Comparison of ENCODE assay signal across 1 cellular context in the genomic region with DNA sequence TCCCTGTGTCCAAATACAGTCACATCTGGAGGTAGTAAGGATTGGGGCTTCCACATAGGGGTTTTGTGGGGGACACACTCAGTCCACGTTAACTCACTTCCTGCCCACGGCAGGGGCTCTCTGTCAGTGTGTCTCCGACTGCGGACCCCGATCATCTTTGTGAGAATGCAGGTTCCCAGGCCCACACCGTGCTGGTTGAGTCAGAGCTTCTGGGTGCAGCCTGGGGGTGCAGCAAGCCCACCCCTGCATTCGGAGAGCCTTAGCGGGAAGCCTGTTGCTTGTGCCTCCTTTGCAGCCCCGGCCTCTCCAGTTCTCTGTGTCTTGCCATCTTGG.
TF ChIP-seq lines count a peak whose summit lies in the region.

No MANE protein-coding gene starts in this region.

TF ChIP-seq in K562, 482 proteins besides CTCF, POLR2A, EP300 and RAD21 (continued from another document):
- TF ChIP-seq, protein P1, sequence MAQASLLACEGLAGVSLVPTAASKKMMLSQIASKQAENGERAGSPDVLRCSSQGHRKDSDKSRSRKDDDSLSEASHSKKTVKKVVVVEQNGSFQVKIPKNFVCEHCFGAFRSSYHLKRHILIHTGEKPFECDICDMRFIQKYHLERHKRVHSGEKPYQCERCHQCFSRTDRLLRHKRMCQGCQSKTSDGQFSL (CRISPR knock-in tag; IDR thresholded peaks at IDR 0.05), result peak; percentile 47; the same call in 1 of the 2 replicates
- TF ChIP-seq, protein P1 (tag; IDR thresholded peaks at IDR 0.05), result no peak
